In genomic region chr5:73623929-73624404, GRCh38 we compare ENCODE assay signal across 1 cellular context.
TF ChIP-seq lines count a peak whose summit lies in the region.

No MANE protein-coding gene starts in this region.

TF ChIP-seq in HepG2, 621 proteins besides CTCF, POLR2A, EP300 and RAD21 (continued from another document and continues in another):
- peak; percentile 73; the same call in 1 of the 2 replicates for TF ChIP-seq ZNF766 (CRISPR knock-in tag; IDR thresholded peaks at IDR 0.05; ENCODE audit: borderline replicate concordance)
- peak; percentile 57 for TF ChIP-seq ATF1 (CRISPR knock-in tag; IDR thresholded peaks at IDR 0.05)
- TF ChIP-seq ZNF607 (CRISPR knock-in tag; IDR thresholded peaks at IDR 0.05; ENCODE audit: borderline replicate concordance): peak; percentile 61; the same call in 1 of the 2 replicates
- TF ChIP-seq KLF16 (CRISPR knock-in tag; IDR thresholded peaks at IDR 0.05): peak in 1 of 2 experiments; percentile 87; a peak in 1 of 4 replicates
- no peak for TF ChIP-seq ZNF333 (CRISPR knock-in tag; IDR thresholded peaks at IDR 0.05; ENCODE audit: borderline replicate concordance)
- no peak for TF ChIP-seq POLR2AphosphoS2 (IDR thresholded peaks at IDR 0.05; ENCODE audit: low read depth, low read length)
- no peak for TF ChIP-seq HNRNPL (IDR thresholded peaks at IDR 0.05; ENCODE audit: low read depth, low read length)
- TF ChIP-seq ZNF335 (CRISPR knock-in tag; IDR thresholded peaks at IDR 0.05): peak; percentile 74
- TF ChIP-seq ARNT (IDR thresholded peaks at IDR 0.05): no peak
- no peak for TF ChIP-seq BATF2 (CRISPR knock-in tag; IDR thresholded peaks at IDR 0.05)
- no peak for TF ChIP-seq PTBP1 (IDR thresholded peaks at IDR 0.05; ENCODE audit: low read depth, low read length, poor library complexity, severe bottlenecking)
- TF ChIP-seq THYN1 (CRISPR knock-in tag; IDR thresholded peaks at IDR 0.05; ENCODE audit: borderline replicate concordance, low read depth): no peak
- no peak for TF ChIP-seq CREBL2 (CRISPR knock-in tag; IDR thresholded peaks at IDR 0.05; ENCODE audit: borderline replicate concordance)
- TF ChIP-seq NFE2L1 (CRISPR knock-in tag; IDR thresholded peaks at IDR 0.05; ENCODE audit: borderline replicate concordance): no peak
- TF ChIP-seq ZNF776 (CRISPR knock-in tag; IDR thresholded peaks at IDR 0.05): peak; percentile 30; the same call in 1 of the 2 replicates
- TF ChIP-seq ZNF883 (CRISPR knock-in tag; IDR thresholded peaks at IDR 0.05; ENCODE audit: not compliant biosample characterization): no peak
- peak; percentile 98; the same call in 1 of the 2 replicates for TF ChIP-seq THRA (CRISPR knock-in tag; IDR thresholded peaks at IDR 0.05; ENCODE audit: borderline replicate concordance)
- TF ChIP-seq ZNF678 (CRISPR knock-in tag; IDR thresholded peaks at IDR 0.05): no peak
- TF ChIP-seq HNF1B (CRISPR knock-in tag; IDR thresholded peaks at IDR 0.05): peak; percentile 87
- TF ChIP-seq E2F2 (CRISPR knock-in tag; IDR thresholded peaks at IDR 0.05; ENCODE audit: borderline replicate concordance): no peak
- TF ChIP-seq TAF1 (CRISPR knock-in tag; IDR thresholded peaks at IDR 0.05): no peak
- TF ChIP-seq UBTF (CRISPR knock-in tag; IDR thresholded peaks at IDR 0.05): no peak
- no peak for TF ChIP-seq CENPT (CRISPR knock-in tag; IDR thresholded peaks at IDR 0.05; ENCODE audit: low read depth)
- no peak for TF ChIP-seq ZNF83 (CRISPR knock-in tag; IDR thresholded peaks at IDR 0.05; ENCODE audit: borderline replicate concordance)
- no peak for TF ChIP-seq RFX1 (IDR thresholded peaks at IDR 0.05)
- TF ChIP-seq ZNF18 (CRISPR knock-in tag; IDR thresholded peaks at IDR 0.05; ENCODE audit: insufficient replicate concordance): no peak
- TF ChIP-seq ETV6 (CRISPR knock-in tag; conservative IDR thresholded peaks at IDR 0.05): no peak
- no peak for TF ChIP-seq ZBTB49 (CRISPR knock-in tag; IDR thresholded peaks at IDR 0.05; ENCODE audit: borderline replicate concordance)
- TF ChIP-seq ZNF616 (CRISPR knock-in tag; IDR thresholded peaks at IDR 0.05; ENCODE audit: low read depth): no peak
- peak; percentile 93 for TF ChIP-seq HDAC1 (CRISPR knock-in tag; IDR thresholded peaks at IDR 0.05)
- peak; percentile 76 for TF ChIP-seq ZNF160 (CRISPR knock-in tag; IDR thresholded peaks at IDR 0.05)
- no peak for TF ChIP-seq ZNF383 (CRISPR knock-in tag; IDR thresholded peaks at IDR 0.05; ENCODE audit: borderline replicate concordance)
- no peak for TF ChIP-seq EZH2 (conservative IDR thresholded peaks at IDR 0.05; ENCODE audit: low read depth, low read length)
- TF ChIP-seq NFKB2 (CRISPR knock-in tag; IDR thresholded peaks at IDR 0.05; ENCODE audit: borderline replicate concordance): no peak
- no peak for TF ChIP-seq KDM3A (CRISPR knock-in tag; IDR thresholded peaks at IDR 0.05; ENCODE audit: low read depth)
- peak; percentile 97 for TF ChIP-seq FOXP4 (CRISPR knock-in tag; IDR thresholded peaks at IDR 0.05)
- TF ChIP-seq MLLT10 (CRISPR knock-in tag; IDR thresholded peaks at IDR 0.05): no peak
- TF ChIP-seq ETS1 (CRISPR knock-in tag; IDR thresholded peaks at IDR 0.05): no peak
- TF ChIP-seq SP5 (CRISPR knock-in tag; IDR thresholded peaks at IDR 0.05; ENCODE audit: borderline replicate concordance, low read depth): peak; percentile 78
- no peak for TF ChIP-seq CCDC6 (CRISPR knock-in tag; IDR thresholded peaks at IDR 0.05)
- peak; percentile 99 for TF ChIP-seq RXRB (CRISPR knock-in tag; IDR thresholded peaks at IDR 0.05; ENCODE audit: borderline replicate concordance)
- TF ChIP-seq PHB2 (IDR thresholded peaks at IDR 0.05; ENCODE audit: partially characterized antibody): no peak
- 0 out of 2 replicates have a peak, but pooled peaks have one; percentile 39 for TF ChIP-seq ZNF414 (CRISPR knock-in tag; IDR thresholded peaks at IDR 0.05)
- TF ChIP-seq GPN1 (CRISPR knock-in tag; IDR thresholded peaks at IDR 0.05; ENCODE audit: borderline replicate concordance): no peak
- TF ChIP-seq THAP8 (CRISPR knock-in tag; IDR thresholded peaks at IDR 0.05; ENCODE audit: borderline replicate concordance): no peak
- TF ChIP-seq JUN (CRISPR knock-in tag; IDR thresholded peaks at IDR 0.05): peak; percentile 54; the same call in 1 of the 2 replicates
